Comparison of ENCODE assay signal across 22 cellular contexts in the genomic region with DNA sequence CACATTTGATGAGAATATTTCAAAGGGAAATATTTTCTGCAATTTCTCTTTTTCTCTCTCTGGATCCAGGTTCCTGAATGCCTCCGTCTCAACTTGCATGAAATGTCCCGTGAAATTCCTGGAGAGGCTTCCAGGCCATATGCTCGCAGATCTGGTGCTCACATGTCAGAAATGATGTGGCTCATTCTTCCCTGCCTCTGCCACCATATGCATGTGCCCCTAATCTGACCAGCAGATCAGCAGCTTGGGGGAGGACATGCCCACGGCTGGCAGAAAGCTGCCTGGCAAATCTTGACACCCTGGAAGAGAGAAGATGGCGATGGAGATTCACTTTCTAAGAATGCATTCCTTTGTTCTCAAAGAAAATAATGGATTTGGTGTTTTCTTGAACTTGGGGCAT.
"Had no signal": no experiment of that assay in that cellular context is flagged by ENCODE, and none has a peak within 500 bp of the region (broad histone marks: within the 10 kb centered on the region; RNA-seq: fewer than 3 reads in every experiment).

No MANE protein-coding gene starts in this region.

- ATAC-seq: activated CD4-positive, CD25-positive, alpha-beta regulatory T cell treated with anti-CD3 and anti-CD28 coated beads, Interleukin-2, amount 50 U/mL, for 24 hours; activated T-cell treated with anti-CD3 and anti-CD28 coated beads, Interleukin-2, amount 50 U/mL, for 72 hours; effector memory CD8-positive, alpha-beta T cell; lower lobe of right lung; natural killer cell treated with Interleukin-12 subunit alpha and Interleukin-12 subunit beta and Interleukin-15 and Interleukin-18, amount 100 ng/mL, for 72 hours; stimulated activated naive CD8-positive, alpha-beta T cell treated with anti-CD3 and anti-CD28 coated beads, Interleukin-15, Interleukin-2, amounts not matched to agents 100 U/mL and 50 U/mL, for 24 hours had no signal

- H3K27me3 Mint-ChIP-seq: activated naive CD4-positive, alpha-beta T cell treated with anti-CD3 and anti-CD28 coated beads, Interleukin-2, amount 50 U/mL, for 24 hours had no signal

- H3K27ac Mint-ChIP-seq: activated naive CD4-positive, alpha-beta T cell treated with anti-CD3 and anti-CD28 coated beads, Interleukin-2, amount 50 U/mL, for 24 hours; activated T-cell treated with anti-CD3 and anti-CD28 coated beads, Interleukin-2, amount 50 U/mL, for 72 hours; effector memory CD8-positive, alpha-beta T cell; natural killer cell treated with Interleukin-12 subunit alpha and Interleukin-12 subunit beta and Interleukin-15 and Interleukin-18, amount 100 ng/mL, for 72 hours had no signal

- H3K9me3 ChIP-seq: ascending aorta, breast epithelium, lower lobe of right lung, transverse colon, vagina had no signal

- H3K36me3 Mint-ChIP-seq: activated naive CD4-positive, alpha-beta T cell treated with anti-CD3 and anti-CD28 coated beads, Interleukin-2, amount 50 U/mL, for 24 hours; natural killer cell treated with Interleukin-12 subunit alpha and Interleukin-12 subunit beta and Interleukin-15 and Interleukin-18, amount 100 ng/mL, for 72 hours had no signal

- DNase-seq: activated CD8-positive, alpha-beta memory T cell treated with anti-CD3 and anti-CD28 coated beads for 24 hours; activated CD8-positive, alpha-beta memory T cell treated with anti-CD3 and anti-CD28 coated beads, Interleukin-2, amount 50 U/mL, for 48 hours; activated effector memory CD4-positive, alpha-beta T cell treated with anti-CD3 and anti-CD28 coated beads, Interleukin-2, amount 50 U/mL, for 16 hours; activated T-cell treated with anti-CD3 and anti-CD28 coated beads, Interleukin-2, amount 50 U/mL, for 72 hours; dermis blood vessel endothelial cell; effector memory CD8-positive, alpha-beta T cell; foreskin fibroblast; hippocampal formation; lower lobe of right lung; occipital lobe; retina; stimulated activated CD4-positive, alpha-beta T cell treated with anti-CD3 and anti-CD28 coated beads, Interleukin-12 subunit alpha, Interleukin-12 subunit beta, amount 100 ng/mL, for 4 hours; stimulated activated CD4-positive, alpha-beta T cell treated with anti-CD3 and anti-CD28 coated beads, Interleukin-1b, Interleukin-23, amount 100 ng/mL, for 48 hours; stimulated activated naive CD8-positive, alpha-beta T cell treated with anti-CD3 and anti-CD28 coated beads, Interleukin-15, Interleukin-2, amounts not matched to agents 100 U/mL and 50 U/mL, for 24 hours; T1000; transverse colon had no signal

- H3K27ac ChIP-seq: ascending aorta, breast epithelium, lower lobe of right lung, transverse colon, vagina had no signal

- H3K4me3 Mint-ChIP-seq: activated naive CD4-positive, alpha-beta T cell treated with anti-CD3 and anti-CD28 coated beads, Interleukin-2, amount 50 U/mL, for 24 hours; activated T-cell treated with anti-CD3 and anti-CD28 coated beads, Interleukin-2, amount 50 U/mL, for 72 hours; effector memory CD8-positive, alpha-beta T cell; natural killer cell treated with Interleukin-12 subunit alpha and Interleukin-12 subunit beta and Interleukin-15 and Interleukin-18, amount 100 ng/mL, for 72 hours had no signal

- H3K27me3 ChIP-seq: ascending aorta, breast epithelium, transverse colon, vagina had no signal

- H3K9me3 Mint-ChIP-seq: activated naive CD4-positive, alpha-beta T cell treated with anti-CD3 and anti-CD28 coated beads, Interleukin-2, amount 50 U/mL, for 24 hours; activated T-cell treated with anti-CD3 and anti-CD28 coated beads, Interleukin-2, amount 50 U/mL, for 72 hours; effector memory CD8-positive, alpha-beta T cell; natural killer cell treated with Interleukin-12 subunit alpha and Interleukin-12 subunit beta and Interleukin-15 and Interleukin-18, amount 100 ng/mL, for 72 hours had no signal

- H3K4me1 ChIP-seq: ascending aorta, breast epithelium, lower lobe of right lung, transverse colon, vagina had no signal
